16 cellular contexts compared by ENCODE assay signal in the genomic region with DNA sequence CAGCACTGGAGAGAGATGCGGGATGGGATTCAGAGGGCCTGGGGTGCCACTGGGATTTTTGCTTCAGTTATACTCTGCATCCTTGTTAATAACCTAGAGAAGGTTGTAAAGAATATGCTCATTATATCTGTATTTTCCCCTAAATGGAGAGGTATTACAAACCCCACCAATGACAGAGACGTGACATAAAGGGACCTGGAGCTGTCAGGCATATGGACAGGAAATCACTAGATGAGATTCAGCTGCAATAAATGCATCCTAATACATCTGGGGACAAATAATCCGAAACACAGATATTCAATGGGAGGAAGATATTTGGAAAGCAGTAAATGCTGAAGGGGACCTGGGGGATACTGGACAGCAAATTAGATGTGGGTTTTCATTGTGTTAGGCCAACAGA.
A peak's percentile ranks its signal among the peaks of the same experiment; 100 is the strongest.
DNase-seq lines count a peak whose midpoint lies in the region; TF ChIP-seq lines count a peak whose summit lies in the region.
"Had no signal": no experiment of that assay in that cellular context is flagged by ENCODE, and none has a peak within 500 bp of the region (broad histone marks: within the 10 kb centered on the region; RNA-seq: fewer than 3 reads in every experiment).

No MANE protein-coding gene starts in this region.

- H3K27ac Mint-ChIP-seq in nephron (peak overlapping the region; percentile 66 to 86 (median 77)), progenitor cell of endocrine pancreas (peak overlapping the region; percentile 60)
- H3K27ac Mint-ChIP-seq: CD4-positive, alpha-beta memory T cell had no signal

- no peaks in the 10 kb centered on the region for H3K36me3 ChIP-seq in mesenchymal stem cell (ENCODE audit: control insufficient read depth in 1 of 2, insufficient read depth in 2 of 2, low read depth in 1 of 2, low read length in 2 of 2)
- no peaks in the 10 kb centered on the region for H3K36me3 ChIP-seq in adrenal gland (replicated peaks in 1 of 2)
- H3K36me3 ChIP-seq in smooth muscle cell (ENCODE audit: low read depth), result no peaks in the 10 kb centered on the region

- H3K9me3 Mint-ChIP-seq in nephron (no peaks in the 10 kb centered on the region), progenitor cell of endocrine pancreas (ENCODE audit: low read depth) (peaks cover under 1% of the 10 kb centered on the region)

- H3K4me1 Mint-ChIP-seq in nephron (peaks cover 71% of the 10 kb centered on the region), progenitor cell of endocrine pancreas (ENCODE audit: low read depth) (peaks cover 11% of the 10 kb centered on the region)
- H3K4me1 Mint-ChIP-seq: CD4-positive, alpha-beta memory T cell had no signal

- H3K4me1 ChIP-seq in mesenchymal stem cell (ENCODE audit: control insufficient read depth, insufficient read depth, low read depth, low read length) (peaks cover 11% of the 10 kb centered on the region), adrenal gland (replicated peaks in 1 of 2) (peaks cover 17 to 36% of the 10 kb centered on the region in 2 donors), smooth muscle cell (ENCODE audit: low read depth) (peaks cover 10% of the 10 kb centered on the region)

- peaks cover under 1% of the 10 kb centered on the region for H3K36me3 Mint-ChIP-seq in nephron (ENCODE audit: low read depth)
- H3K36me3 Mint-ChIP-seq in progenitor cell of endocrine pancreas (ENCODE audit: insufficient read depth), result no peaks in the 10 kb centered on the region
- H3K36me3 Mint-ChIP-seq: CD4-positive, alpha-beta memory T cell had no signal

- WGBS in mesenchymal stem cell, result 97% methylated on average over 3 of the region's 3 CpGs
- WGBS in adrenal gland, 4 donors, result 88 to 98% (median 94%) methylated on average over 3 of the region's 3 CpGs
- WGBS in smooth muscle cell (ENCODE audit: low lambda C conversion rate), result 93% methylated on average over 3 of the region's 3 CpGs

- H3K18ac ChIP-seq in mesenchymal stem cell (ENCODE audit: low read depth in 1 of 2, low read length in 2 of 2), result peak overlapping the region; percentile 87 to 97

- no peak overlapping the region for H3K4me3 ChIP-seq in mesenchymal stem cell (ENCODE audit: insufficient read depth in 1 of 2, low read depth in 1 of 2, low read length in 2 of 2)
- H3K4me3 ChIP-seq in adrenal gland, result no peak overlapping the region
- no peak overlapping the region for H3K4me3 ChIP-seq in smooth muscle cell

- TF ChIP-seq CTCF in nephron (IDR thresholded peaks at IDR 0.05; ENCODE audit: unreplicated experiment in 3 of 3) (no peak), progenitor cell of endocrine pancreas (IDR thresholded peaks at IDR 0.05; ENCODE audit: unreplicated experiment) (no peak), adrenal gland (IDR thresholded peaks at IDR 0.05) (no peak), smooth muscle cell (IDR thresholded peaks at IDR 0.05; ENCODE audit: borderline replicate concordance, insufficient read depth, poor library complexity, severe bottlenecking) (no peak)

- H3K27me3 ChIP-seq in mesenchymal stem cell (ENCODE audit: control insufficient read depth in 1 of 2, insufficient read depth in 1 of 2, low read length in 2 of 2), result peaks cover 0 to 5% of the 10 kb centered on the region in 2 experiments
- H3K27me3 ChIP-seq in adrenal gland, result no peaks in the 10 kb centered on the region
- no peaks in the 10 kb centered on the region for H3K27me3 ChIP-seq in smooth muscle cell (ENCODE audit: low read depth)

- no peak overlapping the region for H2BK5ac ChIP-seq in mesenchymal stem cell (ENCODE audit: low read depth, low read length, poor library complexity, severe bottlenecking)

- H2AFZ ChIP-seq in mesenchymal stem cell (ENCODE audit: low read depth, low read length), result no peak overlapping the region
- no peak overlapping the region for H2AFZ ChIP-seq in smooth muscle cell (ENCODE audit: low read depth)

- H2BK12ac ChIP-seq in mesenchymal stem cell (ENCODE audit: low read length in 2 of 2), result peak overlapping the region; percentile 95 to 100

- H3K79me1 ChIP-seq in mesenchymal stem cell (replicated peaks; ENCODE audit: low read length, poor library complexity, severe bottlenecking), result no peaks in the 10 kb centered on the region

- peak overlapping the region; percentile 36 to 76 for H3K4ac ChIP-seq in mesenchymal stem cell (ENCODE audit: low read depth in 1 of 2, low read length in 2 of 2)

- H3K23ac ChIP-seq in mesenchymal stem cell (ENCODE audit: low read length in 2 of 2), result no peak overlapping the region

- peak overlapping the region; percentile 38 for H4K8ac ChIP-seq in mesenchymal stem cell (ENCODE audit: low read length)

- no peak overlapping the region for H3K4me2 ChIP-seq in mesenchymal stem cell (ENCODE audit: low read length, poor library complexity, severe bottlenecking)
- H3K4me2 ChIP-seq in smooth muscle cell, result no peak overlapping the region

- DNase-seq in mesenchymal stem cell (no peak), progenitor cell of endocrine pancreas (ENCODE audit: low spot score, unreplicated experiment) (no peak), adrenal gland (no peak), cardiac septum (ENCODE audit: low spot score) (no peak), smooth muscle cell (lab: John Stamatoyannopoulos, UW; ENCODE audit: unreplicated experiment) (no peak)
- DNase-seq: C1 segment of cervical spinal cord; Calu3; CD4-positive, alpha-beta memory T cell; COR-L47; DMS53; DMS79 treated with DMSO at 0.1 percent for 48 hours; GF-D8; GOT3; H7; HCEC 1CT had no signal

- H3K79me2 ChIP-seq in smooth muscle cell (ENCODE audit: low read depth), result no peaks in the 10 kb centered on the region

- no peaks in the 10 kb centered on the region for H4K20me1 ChIP-seq in smooth muscle cell (ENCODE audit: low read depth)

- peak overlapping the region; percentile 55 for H2AK5ac ChIP-seq in mesenchymal stem cell (ENCODE audit: low read length, severe bottlenecking)

- TF ChIP-seq POLR2A in adrenal gland (IDR thresholded peaks at IDR 0.05), result no peak

- H2BK120ac ChIP-seq in mesenchymal stem cell (ENCODE audit: low read depth, low read length), result peak overlapping the region; percentile 65

- H3K4me3 Mint-ChIP-seq in nephron, result no peak overlapping the region
- no peak overlapping the region for H3K4me3 Mint-ChIP-seq in progenitor cell of endocrine pancreas (ENCODE audit: low read depth)
- H3K4me3 Mint-ChIP-seq: CD4-positive, alpha-beta memory T cell had no signal

- H3K9me3 ChIP-seq in mesenchymal stem cell (ENCODE audit: control insufficient read depth, low read length) (no peaks in the 10 kb centered on the region), adrenal gland (replicated peaks in 1 of 3) (no peaks in the 10 kb centered on the region), smooth muscle cell (replicated peaks; ENCODE audit: low read depth) (no peaks in the 10 kb centered on the region)

- no peak overlapping the region for H3K14ac ChIP-seq in mesenchymal stem cell (ENCODE audit: low read length in 2 of 2)

- no peak overlapping the region for H3K27ac ChIP-seq in mesenchymal stem cell (ENCODE audit: low read length, poor library complexity, severe bottlenecking)
- peak overlapping the region in 1 of 5 donors; percentile 74 for H3K27ac ChIP-seq in adrenal gland
- no peak overlapping the region for H3K27ac ChIP-seq in smooth muscle cell (ENCODE audit: low read depth)

- H3K9ac ChIP-seq in mesenchymal stem cell (ENCODE audit: low read length), result no peak overlapping the region
- H3K9ac ChIP-seq in smooth muscle cell (ENCODE audit: low read depth), result no peak overlapping the region

- peak overlapping the region; percentile 79 for H4K91ac ChIP-seq in mesenchymal stem cell (ENCODE audit: low read length)

- intact Hi-C loops in adrenal gland (cut with DNase I) (loop anchor here in 1 of 2 donors (5.0 kb wide), 1 partner anchor 683 kb away; the partner anchor contains the start of gene ZNF503), cardiac septum (cut with DNase I) (no loop called here)

- peaks cover 6% of the 10 kb centered on the region for H3F3A ChIP-seq in smooth muscle cell (ENCODE audit: low read depth)

- H3K27me3 Mint-ChIP-seq in nephron (ENCODE audit: low read depth), result no peaks in the 10 kb centered on the region
- peaks cover 4% of the 10 kb centered on the region for H3K27me3 Mint-ChIP-seq in progenitor cell of endocrine pancreas
- H3K27me3 Mint-ChIP-seq: CD4-positive, alpha-beta memory T cell had no signal

- H2BK15ac ChIP-seq in mesenchymal stem cell (ENCODE audit: low read depth, poor library complexity, severe bottlenecking), result no peak overlapping the region
